ENCODE assay signal across 8 cellular contexts in the genomic region with DNA sequence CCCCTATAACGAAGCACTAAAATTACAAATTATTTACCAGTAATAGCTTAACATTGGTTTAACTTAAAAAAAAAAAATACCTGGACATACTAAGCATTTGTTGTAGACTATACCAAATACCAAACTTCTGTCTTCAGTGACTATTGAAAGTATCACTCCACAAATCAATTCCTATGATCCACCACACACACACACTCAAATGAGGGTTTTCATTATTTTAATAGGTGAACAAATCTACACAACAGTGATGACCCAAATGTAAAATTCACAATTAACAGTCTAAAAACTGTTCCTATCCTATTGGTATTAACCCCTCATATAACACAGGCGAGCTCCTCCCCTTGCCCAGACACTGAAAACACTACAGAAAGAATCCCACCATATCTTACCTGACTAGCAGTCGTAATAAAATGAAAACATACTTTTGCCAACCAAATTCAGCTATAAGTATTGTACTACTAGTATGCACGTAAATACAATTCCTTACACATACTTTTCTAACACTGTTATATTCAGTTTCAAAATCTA. TPM values are rescaled to one million over a fixed set of nuclear protein-coding genes. Genes with fewer than 3 reads are reported as not detected.
DNase-seq lines count a peak whose midpoint lies in the region; ATAC-seq and TF ChIP-seq lines count a peak whose summit lies in the region.

No MANE protein-coding gene starts in this region.

- H3K4me3 Mint-ChIP-seq in CD8-positive, alpha-beta memory T cell: peak overlapping the region; percentile 94 to 98 (median 97)
- H3K4me3 Mint-ChIP-seq in natural killer cell: peak overlapping the region; percentile 99

- peaks cover 0 to 3% of the 10 kb centered on the region in 2 donors for H3K27me3 Mint-ChIP-seq in CD8-positive, alpha-beta memory T cell
- no peaks in the 10 kb centered on the region for H3K27me3 Mint-ChIP-seq in natural killer cell (ENCODE audit: low read depth in 2 of 2)

- H3K36me3 ChIP-seq in CD8-positive, alpha-beta memory T cell (ENCODE audit: insufficient read depth, low read length): no peaks in the 10 kb centered on the region

- TF ChIP-seq CTCF in choroid plexus epithelial cell (conservative IDR thresholded peaks at IDR 0.05; ENCODE audit: low read depth, low read length): no peak
- no peak for TF ChIP-seq CTCF in natural killer cell (IDR thresholded peaks at IDR 0.05)

- CTCF ChIA-PET in CD8-positive, alpha-beta memory T cell (lab: Charles Lee): interaction anchor here (1.0 to 1.4 kb wide), 3 partner anchors 31 to 379 kb away, joined by 3 to 5 read pairs (median 4); no protein-coding TSS in a partner anchor

- DNase-seq in CD8-positive, alpha-beta memory T cell: no peak
- peak; percentile 56 to 58 for DNase-seq in Kasumi-1 (lab: John Stamatoyannopoulos, UW)
- no peak for DNase-seq in choroid plexus epithelial cell (ENCODE audit: low read depth)
- no peak for DNase-seq in natural killer cell
- DNase-seq in effector CD8-positive, alpha-beta T cell (lab: John Stamatoyannopoulos, UW): no peak
- no peak for DNase-seq in NCI-H526 treated with DMSO at 0.1 percent for 48 hours (lab: John Stamatoyannopoulos, UW)
- DNase-seq in midbrain (lab: John Stamatoyannopoulos, UW): no peak

- intact Hi-C loops in natural killer cell (cut with micrococcal nuclease): loop anchor here (1.0 to 10.0 kb wide), 7 partner anchors 20 to 632 kb away; a partner anchor contains a TSS

- no peaks in the 10 kb centered on the region for H3K9me3 Mint-ChIP-seq in CD8-positive, alpha-beta memory T cell
- no peaks in the 10 kb centered on the region for H3K9me3 Mint-ChIP-seq in natural killer cell

- H3K36me3 Mint-ChIP-seq in CD8-positive, alpha-beta memory T cell: peaks cover 3 to 41% (median 3%) of the 10 kb centered on the region in 3 donors
- no peaks in the 10 kb centered on the region for H3K36me3 Mint-ChIP-seq in natural killer cell

- H3K4me3 ChIP-seq in CD8-positive, alpha-beta memory T cell (ENCODE audit: low read length): peak overlapping the region; percentile 80
- H3K4me3 ChIP-seq in choroid plexus epithelial cell (ENCODE audit: low read depth, low read length): peak overlapping the region; percentile 89

- H3K27ac ChIP-seq in CD8-positive, alpha-beta memory T cell (ENCODE audit: low read depth, low read length): peak overlapping the region; percentile 91

- peaks cover 57 to 72% (median 68%) of the 10 kb centered on the region in 3 donors for H3K4me1 Mint-ChIP-seq in CD8-positive, alpha-beta memory T cell
- H3K4me1 Mint-ChIP-seq in natural killer cell: peaks cover 59 to 60% of the 10 kb centered on the region in 2 donors

- H3K27me3 ChIP-seq in CD8-positive, alpha-beta memory T cell (ENCODE audit: insufficient read depth, low read length, poor library complexity, severe bottlenecking): no peaks in the 10 kb centered on the region

- no peak for ATAC-seq in natural killer cell
- no peak for ATAC-seq in GM19324 (IDR thresholded peaks at IDR 0.05; ENCODE audit: low FRiP score, unreplicated experiment)

- peaks cover 55% of the 10 kb centered on the region for H3K4me1 ChIP-seq in CD8-positive, alpha-beta memory T cell (ENCODE audit: insufficient read depth, low read length)

- peak overlapping the region; percentile 79 to 100 (median 98) for H3K27ac Mint-ChIP-seq in CD8-positive, alpha-beta memory T cell
- peak overlapping the region; percentile 97 to 98 for H3K27ac Mint-ChIP-seq in natural killer cell

- H3K9me3 ChIP-seq in CD8-positive, alpha-beta memory T cell (ENCODE audit: low read length): no peaks in the 10 kb centered on the region

- POLR2A ChIA-PET in CD8-positive, alpha-beta memory T cell (lab: Charles Lee): interaction anchor here (0.9 to 1.5 kb wide), 3 partner anchors 22 to 632 kb away, joined by 3 to 4 read pairs (median 3); a partner anchor contains a TSS

RNA-seq across cellular contexts. Expression of a gene that starts 2.5 kb away (rescaled TPM):
- 10 to 100 TPM; 93.0 to 98.4 TPM for total RNA-seq in CD8-positive, alpha-beta memory T cell
- 61.0 TPM for polyA plus RNA-seq in CD8-positive, alpha-beta memory T cell
- total RNA-seq in natural killer cell: 100 to 1,000 TPM; 179 to 200 (median 188) TPM

Comparison
In these comparisons a context has a peak if more than half of its experiments do, and no peak if none do; other contexts are left out.
1. DNase-seq: peak in Kasumi-1 (2 of 2); none in CD8-positive, alpha-beta memory T cell (0 of 5), choroid plexus epithelial cell (single experiment), natural killer cell (single experiment), effector CD8-positive, alpha-beta T cell (single experiment), NCI-H526 treated with DMSO at 0.1 percent for 48 hours (single experiment) and midbrain (single experiment).